Comparison of ENCODE assay signal across 22 cellular contexts in genomic region chr5:73733219-73733618, GRCh38.
"Had no signal": no experiment of that assay in that cellular context is flagged by ENCODE, and none has a peak within 500 bp of the region (broad histone marks: within the 10 kb centered on the region; RNA-seq: fewer than 3 reads in every experiment).

No MANE protein-coding gene starts in this region.

- H3K9me3 ChIP-seq: esophagus squamous epithelium, gastroesophageal sphincter, heart right ventricle, left ventricle myocardium inferior, ovary, psoas muscle, tibial nerve had no signal

- H3K27ac ChIP-seq: cardiac muscle cell, esophagus squamous epithelium, gastroesophageal sphincter, heart right ventricle, left ventricle myocardium inferior, ovary, psoas muscle, skin epidermis had no signal

- H3K36me3 ChIP-seq: cardiac muscle cell, esophagus squamous epithelium, gastroesophageal sphincter, heart right ventricle, left ventricle myocardium inferior, ovary, tibial nerve had no signal

- H3K4me1 ChIP-seq: esophagus squamous epithelium, psoas muscle had no signal

- H3K27me3 ChIP-seq: esophagus squamous epithelium, gastroesophageal sphincter, heart right ventricle, ovary, tibial nerve had no signal

- DNase-seq: activated CD4-positive, alpha-beta memory T cell treated with anti-CD3 and anti-CD28 coated beads, Interleukin-2, amount 10 ng/mL, durations not matched to agents 7 days and 5 days; activated CD4-positive, alpha-beta T cell treated with anti-CD3 and anti-CD28 coated beads for 48 hours; activated CD4-positive, CD25-positive, alpha-beta regulatory T cell; activated naive CD4-positive, alpha-beta T cell treated with anti-CD3 and anti-CD28 coated beads for 36 hours; activated naive CD8-positive, alpha-beta T cell treated with anti-CD3 and anti-CD28 coated beads, Interleukin-2, amount 50 U/mL, for 24 hours; activated T-cell treated with anti-CD3 and anti-CD28 coated beads, Interleukin-2, amount 50 U/mL, for 1 hour; aorta; effector memory CD8-positive, alpha-beta T cell; esophagus squamous epithelium; heart right ventricle; kidney glomerular epithelial cell; left ventricle myocardium inferior; psoas muscle; right cardiac atrium; stimulated activated naive CD8-positive, alpha-beta T cell treated with anti-CD3 and anti-CD28 coated beads, Interleukin-15, Interleukin-2, amounts not matched to agents 100 U/mL and 50 U/mL, for 24 hours; T-cell had no signal

- ATAC-seq: activated naive CD8-positive, alpha-beta T cell treated with anti-CD3 and anti-CD28 coated beads, Interleukin-2, amount 50 U/mL, for 24 hours; activated T-helper 17 cell treated with anti-CD3 and anti-CD28 coated beads, Interleukin-2, amount 50 U/mL, for 72 hours; effector memory CD8-positive, alpha-beta T cell; gastroesophageal sphincter; heart right ventricle; psoas muscle; right cardiac atrium; stimulated activated naive CD8-positive, alpha-beta T cell treated with anti-CD3 and anti-CD28 coated beads, Interleukin-15, Interleukin-2, amounts not matched to agents 100 U/mL and 50 U/mL, for 24 hours; T-cell had no signal

- H3K4me3 ChIP-seq: cardiac muscle cell, esophagus squamous epithelium, gastroesophageal sphincter, heart right ventricle, left ventricle myocardium inferior, ovary, psoas muscle, skin epidermis, tibial nerve had no signal
